Comparison of ENCODE assay signal across 25 cellular contexts in genomic region chr18:73807551-73808192, GRCh38.
"Had no signal": no experiment of that assay in that cellular context is flagged by ENCODE, and none has a peak within 500 bp of the region (broad histone marks: within the 10 kb centered on the region; RNA-seq: fewer than 3 reads in every experiment).

No MANE protein-coding gene starts in this region.

- H3K9me3 ChIP-seq: esophagus squamous epithelium, gastroesophageal sphincter, heart left ventricle, left lung, lower lobe of right lung, mucosa of descending colon had no signal

- H3K4me3 Mint-ChIP-seq: effector memory CD8-positive, alpha-beta T cell; endodermal cell; immature natural killer cell; mesothelial cell of epicardium; naive B cell had no signal

- DNase-seq: effector CD8-positive, alpha-beta T cell; effector memory CD8-positive, alpha-beta T cell; endodermal cell; erythroblast; esophagus squamous epithelium; foreskin fibroblast; heart left ventricle; hypothalamus; immature natural killer cell; islet precursor cell; kidney; kidney glomerular epithelial cell; left colon; left lung; left ventricle myocardium superior; lower lobe of right lung; mesenchymal stem cell; mucosa of descending colon; naive B cell had no signal

- H3K9me3 Mint-ChIP-seq: endodermal cell, mesothelial cell of epicardium had no signal

- H3K27me3 Mint-ChIP-seq: effector memory CD8-positive, alpha-beta T cell had no signal

- H3K36me3 ChIP-seq: esophagus squamous epithelium, gastroesophageal sphincter, heart left ventricle, left lung, lower lobe of right lung had no signal

- H3K4me1 Mint-ChIP-seq: immature natural killer cell, mesothelial cell of epicardium, naive B cell had no signal

- H3K27ac Mint-ChIP-seq: effector memory CD8-positive, alpha-beta T cell; endodermal cell; immature natural killer cell; mesothelial cell of epicardium; naive B cell had no signal

- H3K4me3 ChIP-seq: coronary artery, esophagus squamous epithelium, gastroesophageal sphincter, heart left ventricle, hepatocyte, left lung, lower lobe of right lung, mucosa of descending colon had no signal

- H3K27ac ChIP-seq: coronary artery, epithelial cell of prostate, esophagus squamous epithelium, gastroesophageal sphincter, heart left ventricle, hepatocyte, left lung, lower lobe of right lung had no signal

- ATAC-seq: effector memory CD8-positive, alpha-beta T cell; esophagus mucosa; gastroesophageal sphincter; heart left ventricle; left colon; left lung; left ventricle myocardium superior; lower lobe of right lung; mucosa of descending colon had no signal
